Comparison of ENCODE assay signal across 14 cellular contexts in genomic region chr7:151745706-151746105, GRCh38.
DNase-seq lines count a peak whose midpoint lies in the region; ATAC-seq and TF ChIP-seq lines count a peak whose summit lies in the region.
"Had no signal": no experiment of that assay in that cellular context is flagged by ENCODE, and none has a peak within 500 bp of the region (broad histone marks: within the 10 kb centered on the region; RNA-seq: fewer than 3 reads in every experiment).

No MANE protein-coding gene starts in this region.

- no peak for TF ChIP-seq CTCF in heart left ventricle (IDR thresholded peaks at IDR 0.05)
- TF ChIP-seq CTCF in neural progenitor cell (IDR thresholded peaks at IDR 0.05), result no peak

- ATAC-seq in Right ventricle myocardium inferior (peak; percentile 68), heart left ventricle (peak; percentile 60 to 78 (median 64)), aorta (ENCODE audit: low FRiP score) (peak; percentile 49)

- H3K79me2 ChIP-seq in neural progenitor cell (ENCODE audit: low read depth), result no peaks in the 10 kb centered on the region

- no peak overlapping the region for H3K4me2 ChIP-seq in neural progenitor cell

- peaks cover 4 to 41% (median 29%) of the 10 kb centered on the region in 12 donors for H3K4me1 ChIP-seq in heart left ventricle
- peaks cover 21% of the 10 kb centered on the region for H3K4me1 ChIP-seq in neural progenitor cell
- no peaks in the 10 kb centered on the region for H3K4me1 ChIP-seq in aorta (ENCODE audit: control insufficient read depth in 1 of 2, insufficient read depth in 2 of 2, low read length in 2 of 2)

- no peaks in the 10 kb centered on the region for H3K9me3 Mint-ChIP-seq in neural progenitor cell
- H3K9me3 Mint-ChIP-seq: activated CD4-positive, alpha-beta memory T cell treated with anti-CD3 and anti-CD28 coated beads, Interleukin-2, amount 10 ng/mL, durations not matched to agents 7 days and 5 days; immature natural killer cell had no signal

- TF ChIP-seq POLR2A in heart left ventricle (IDR thresholded peaks at IDR 0.05), result no peak

- H3K9ac ChIP-seq in neural progenitor cell, result no peak overlapping the region

- peak overlapping the region; percentile 61 to 86 (median 82) for H3K27ac ChIP-seq in heart left ventricle
- no peak overlapping the region for H3K27ac ChIP-seq in neural progenitor cell
- peak overlapping the region in 1 of 2 donors; percentile 7 for H3K27ac ChIP-seq in aorta (ENCODE audit: low read depth in 1 of 2, low read length in 2 of 2)
- H3K27ac ChIP-seq: vagina had no signal

- H3K9me3 ChIP-seq in heart left ventricle (no peaks in the 10 kb centered on the region), neural progenitor cell (ENCODE audit: low read depth) (no peaks in the 10 kb centered on the region), aorta (ENCODE audit: control insufficient read depth, low read length) (no peaks in the 10 kb centered on the region)
- H3K9me3 ChIP-seq: mucosa of descending colon, vagina had no signal

- H3K4me3 ChIP-seq in heart left ventricle, result peak overlapping the region in 1 of 12 donors; percentile 1
- no peak overlapping the region for H3K4me3 ChIP-seq in neural progenitor cell
- H3K4me3 ChIP-seq in aorta (ENCODE audit: low read length in 2 of 2), result no peak overlapping the region
- H3K4me3 ChIP-seq: mucosa of descending colon, vagina had no signal

- H3K27me3 ChIP-seq in heart left ventricle, result no peaks in the 10 kb centered on the region
- no peaks in the 10 kb centered on the region for H3K27me3 ChIP-seq in neural progenitor cell
- no peaks in the 10 kb centered on the region for H3K27me3 ChIP-seq in aorta (ENCODE audit: control insufficient read depth in 1 of 2, insufficient read depth in 2 of 2, low read length in 1 of 2)
- H3K27me3 ChIP-seq: vagina had no signal

- WGBS in heart left ventricle, 4 donors, result 46 to 57% (median 52%) methylated on average over 11 of the region's 11 CpGs
- WGBS in aorta, 2 donors, result 5 to 11% methylated on average over 11 of the region's 11 CpGs

- H3K27ac Mint-ChIP-seq in neural progenitor cell, result peak overlapping the region; percentile 21
- H3K27ac Mint-ChIP-seq: activated CD4-positive, alpha-beta memory T cell treated with anti-CD3 and anti-CD28 coated beads, Interleukin-2, amount 10 ng/mL, durations not matched to agents 7 days and 5 days had no signal

- H3K27me3 Mint-ChIP-seq in neural progenitor cell (ENCODE audit: insufficient read depth, low read depth), result peaks cover 14% of the 10 kb centered on the region
- H3K27me3 Mint-ChIP-seq: activated CD4-positive, alpha-beta memory T cell treated with anti-CD3 and anti-CD28 coated beads, Interleukin-2, amount 10 ng/mL, durations not matched to agents 7 days and 5 days had no signal

- H3F3A ChIP-seq in neural progenitor cell (ENCODE audit: low read depth), result peaks cover 13% of the 10 kb centered on the region

- no peak for DNase-seq in Right ventricle myocardium inferior (ENCODE audit: missing footprints)
- DNase-seq in cardiac septum (ENCODE audit: low spot score), result no peak
- no peak for DNase-seq in heart left ventricle
- no peak for DNase-seq in neural progenitor cell (ENCODE audit: low spot score)
- no peak for DNase-seq in aorta
- no peak for DNase-seq in NCI-H2196 (lab: John Stamatoyannopoulos, UW; ENCODE audit: unreplicated experiment)
- DNase-seq in activated CD8-positive, alpha-beta memory T cell treated with anti-CD3 and anti-CD28 coated beads, Interleukin-2, amount 50 U/mL, for 48 hours, result no peak
- DNase-seq in activated naive CD4-positive, alpha-beta T cell treated with anti-CD3 and anti-CD28 coated beads, Interleukin-2, amount 50 U/mL, for 16 hours, result no peak
- DNase-seq: COR-L47, SIG-M5 had no signal

- no peak overlapping the region for H2AFZ ChIP-seq in neural progenitor cell (replicated peaks)

- H3K4me3 Mint-ChIP-seq in neural progenitor cell, result no peak overlapping the region
- H3K4me3 Mint-ChIP-seq: activated CD4-positive, alpha-beta memory T cell treated with anti-CD3 and anti-CD28 coated beads, Interleukin-2, amount 10 ng/mL, durations not matched to agents 7 days and 5 days; immature natural killer cell had no signal

- H3K36me3 ChIP-seq in heart left ventricle (no peaks in the 10 kb centered on the region), neural progenitor cell (no peaks in the 10 kb centered on the region), aorta (ENCODE audit: control insufficient read depth in 1 of 2, insufficient read depth in 2 of 2, low read length in 1 of 2) (no peaks in the 10 kb centered on the region)
- H3K36me3 ChIP-seq: vagina had no signal

- H4K20me1 ChIP-seq in neural progenitor cell (ENCODE audit: low read depth), result no peaks in the 10 kb centered on the region

- no peaks in the 10 kb centered on the region for H3K36me3 Mint-ChIP-seq in neural progenitor cell

- intact Hi-C loops in Right ventricle myocardium inferior (cut with DNase I), result loop anchor here (2.0 kb wide), 1 partner anchor 23 kb away; no protein-coding TSS in a partner anchor
- intact Hi-C loops in cardiac septum (cut with DNase I), result no loop called here
- intact Hi-C loops in heart left ventricle (cut with DNase I), result no loop called here
- intact Hi-C loops in aorta (cut with DNase I), result no loop called here

- peaks cover 41% of the 10 kb centered on the region for H3K4me1 Mint-ChIP-seq in neural progenitor cell
